ENCODE assay signal across 8 cellular contexts in the genomic region with DNA sequence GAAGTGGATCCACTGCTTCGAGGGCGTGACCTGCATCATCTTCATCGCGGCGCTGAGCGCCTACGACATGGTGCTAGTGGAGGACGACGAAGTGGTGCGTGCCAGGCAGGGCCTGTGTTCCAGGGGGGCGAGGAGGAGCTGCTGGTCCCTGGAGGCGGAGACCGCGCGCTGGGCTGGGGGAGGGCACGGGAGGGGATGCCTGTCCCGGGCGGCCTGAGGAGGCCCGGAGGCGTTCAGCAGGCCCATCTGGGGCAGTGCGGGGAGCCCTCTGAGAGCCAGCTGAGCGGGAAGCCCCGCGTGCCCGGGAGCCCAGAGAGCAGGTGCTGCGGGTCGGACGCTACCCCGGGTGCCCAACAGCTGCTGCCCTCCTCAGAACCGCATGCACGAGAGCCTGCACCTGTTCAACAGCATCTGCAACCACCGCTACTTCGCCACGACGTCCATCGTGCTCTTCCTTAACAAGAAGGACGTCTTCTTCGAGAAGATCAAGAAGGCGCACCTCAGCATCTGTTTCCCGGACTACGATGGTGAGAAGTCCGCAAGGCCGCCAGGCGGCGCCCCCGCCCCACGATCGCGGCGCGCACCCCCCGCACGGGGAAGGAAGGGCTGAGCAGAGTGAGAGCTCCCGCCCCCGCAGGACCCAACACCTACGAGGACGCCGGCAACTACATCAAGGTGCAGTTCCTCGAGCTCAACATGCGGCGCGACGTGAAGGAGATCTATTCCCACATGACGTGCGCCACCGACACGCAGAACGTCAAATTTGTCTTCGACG. TPM values are rescaled to one million over a fixed set of nuclear protein-coding genes. Genes with fewer than 3 reads are reported as not detected.
DNase-seq lines count a peak whose midpoint lies in the region; ATAC-seq and TF ChIP-seq lines count a peak whose summit lies in the region.

No MANE protein-coding gene starts in this region.

- H3K79me1 ChIP-seq in mesenchymal stem cell (replicated peaks; ENCODE audit: low read length, poor library complexity, severe bottlenecking) = no peaks in the 10 kb centered on the region

- no peak overlapping the region for H3K18ac ChIP-seq in mesenchymal stem cell (ENCODE audit: low read depth in 1 of 2, low read length in 2 of 2)

- H3K4me3 ChIP-seq in GM12865 (ENCODE audit: low read depth, low read length) = no peak overlapping the region
- H3K4me3 ChIP-seq in mesenchymal stem cell (ENCODE audit: insufficient read depth in 1 of 2, low read depth in 1 of 2, low read length in 2 of 2) = peak overlapping the region in 1 of 2 experiments; percentile 49

- H3K27ac ChIP-seq in mesenchymal stem cell (ENCODE audit: low read length, poor library complexity, severe bottlenecking) = no peak overlapping the region

- no peak overlapping the region for H2BK15ac ChIP-seq in mesenchymal stem cell (ENCODE audit: low read depth, poor library complexity, severe bottlenecking)

- no peaks in the 10 kb centered on the region for H3K36me3 ChIP-seq in mesenchymal stem cell (ENCODE audit: control insufficient read depth in 1 of 2, insufficient read depth in 2 of 2, low read depth in 1 of 2, low read length in 2 of 2)

- peaks cover 37 to 70% of the 10 kb centered on the region in 2 experiments for H3K27me3 ChIP-seq in mesenchymal stem cell (ENCODE audit: control insufficient read depth in 1 of 2, insufficient read depth in 1 of 2, low read length in 2 of 2)

- no peak overlapping the region for H4K8ac ChIP-seq in mesenchymal stem cell (ENCODE audit: low read length)

- 49% methylated on average over 68 of the region's 70 CpGs for WGBS in mesenchymal stem cell

- no peak overlapping the region for H2BK120ac ChIP-seq in mesenchymal stem cell (ENCODE audit: low read depth, low read length)

- H4K91ac ChIP-seq in mesenchymal stem cell (ENCODE audit: low read length) = no peak overlapping the region

- no peak overlapping the region for H2AFZ ChIP-seq in mesenchymal stem cell (ENCODE audit: low read depth, low read length)

- ATAC-seq in GM21825 (IDR thresholded peaks at IDR 0.05; ENCODE audit: unreplicated experiment) (no peak), HG02870 (IDR thresholded peaks at IDR 0.05; ENCODE audit: unreplicated experiment) (no peak)

- no peak overlapping the region for H2AK5ac ChIP-seq in mesenchymal stem cell (ENCODE audit: low read length, severe bottlenecking)

- DNase-seq in GM12865 (ENCODE audit: low read depth) (peak; percentile 71), NAMALWA (ENCODE audit: low spot score) (peak; percentile 41), dermis blood vessel endothelial cell (peak; percentile 81), mesenchymal stem cell (peak; percentile 50)
- peak; percentile 76 to 82 for DNase-seq in activated CD4-positive, alpha-beta T cell treated with anti-CD3 and anti-CD28 coated beads, Interleukin-2, amount 50 U/mL, for 48 hours
- peak; percentile 78 to 87 for DNase-seq in stimulated activated CD8-positive, alpha-beta memory T cell treated with anti-CD3 and anti-CD28 coated beads, Interleukin-15, amount 100 ng/mL, for 4 hours (ENCODE audit: low read depth in 2 of 2)

- no peak overlapping the region for H2BK12ac ChIP-seq in mesenchymal stem cell (ENCODE audit: low read length in 2 of 2)

- H3K4me2 ChIP-seq in mesenchymal stem cell (ENCODE audit: low read length, poor library complexity, severe bottlenecking) = no peak overlapping the region

- no peak overlapping the region for H2BK5ac ChIP-seq in mesenchymal stem cell (ENCODE audit: low read depth, low read length, poor library complexity, severe bottlenecking)

- no peak overlapping the region for H3K14ac ChIP-seq in mesenchymal stem cell (ENCODE audit: low read length in 2 of 2)

- TF ChIP-seq CTCF in GM12865 (IDR thresholded peaks at IDR 0.05; ENCODE audit: insufficient read depth, low read depth, low read length, missing control alignments) = peak; percentile 65

- H3K4ac ChIP-seq in mesenchymal stem cell (ENCODE audit: low read depth in 1 of 2, low read length in 2 of 2) = no peak overlapping the region

- no peak overlapping the region for H3K9ac ChIP-seq in mesenchymal stem cell (ENCODE audit: low read length)

- H3K9me3 ChIP-seq in mesenchymal stem cell (ENCODE audit: control insufficient read depth, low read length) = no peaks in the 10 kb centered on the region

- H3K23ac ChIP-seq in mesenchymal stem cell (ENCODE audit: low read length in 2 of 2) = no peak overlapping the region

- peaks cover 11% of the 10 kb centered on the region for H3K4me1 ChIP-seq in mesenchymal stem cell (ENCODE audit: control insufficient read depth, insufficient read depth, low read depth, low read length)

RNA-seq across cellular contexts. Expression of a gene that starts 2.9 kb away (rescaled TPM):
- total RNA-seq in dermis blood vessel endothelial cell = not detected in 2 replicates
- polyA plus RNA-seq in mesenchymal stem cell (2013, experiment 1 of 2) = not detected
- not detected for polyA plus RNA-seq in mesenchymal stem cell (2013, experiment 2 of 2)

RNA-seq across cellular contexts. Expression of a gene that starts 10.8 kb away (rescaled TPM):
- not detected in 2 replicates for total RNA-seq in dermis blood vessel endothelial cell
- polyA plus RNA-seq in mesenchymal stem cell (2013, experiment 1 of 2) = 0.01 TPM
- polyA plus RNA-seq in mesenchymal stem cell (2013, experiment 2 of 2) = 0.03 TPM

RNA-seq across cellular contexts. Expression of a gene that starts 39.2 kb away (rescaled TPM):
- total RNA-seq in dermis blood vessel endothelial cell = 44.6 and 79.4 TPM in 2 replicates
- polyA plus RNA-seq in mesenchymal stem cell (2013, experiment 1 of 2) = 23.6 TPM
- 23.0 TPM for polyA plus RNA-seq in mesenchymal stem cell (2013, experiment 2 of 2)

RNA-seq across cellular contexts. Expression of a gene that starts 41.7 kb away (rescaled TPM):
- total RNA-seq in dermis blood vessel endothelial cell = 624 and 776 TPM in 2 replicates
- polyA plus RNA-seq in mesenchymal stem cell (2013, experiment 1 of 2) = 474 TPM
- 480 TPM for polyA plus RNA-seq in mesenchymal stem cell (2013, experiment 2 of 2)
